ENCODE assay signal across 8 cellular contexts in genomic region chr19:10864538-10864899, GRCh38. TPM values are rescaled to one million over a fixed set of nuclear protein-coding genes. Genes with fewer than 3 reads are reported as not detected.
DNase-seq lines count a peak whose midpoint lies in the region; ATAC-seq and TF ChIP-seq lines count a peak whose summit lies in the region.

No MANE protein-coding gene starts in this region.

- peaks cover 10% of the 10 kb centered on the region for H3K4me1 Mint-ChIP-seq in activated T-helper 17 cell treated with anti-CD3 and anti-CD28 coated beads, Interleukin-2, amount 50 U/mL, for 72 hours

- no peaks in the 10 kb centered on the region for H3K9me3 ChIP-seq in subcutaneous abdominal adipose tissue (ENCODE audit: control insufficient read depth in 5 of 5, low read length in 5 of 5)

- H3K36me3 Mint-ChIP-seq in activated T-helper 17 cell treated with anti-CD3 and anti-CD28 coated beads, Interleukin-2, amount 50 U/mL, for 72 hours (ENCODE audit: low read depth), result no peaks in the 10 kb centered on the region

- POLR2A ChIA-PET in RWPE1 (lab: Yijun Ruan, JAX; ENCODE audit: low non-redundant PET), result interaction anchor here (0.5 to 0.6 kb wide), 3 partner anchors 27 to 520 kb away, joined by 4 to 10 read pairs (median 8); partner anchors contain the start of gene EPOR

- H3K36me3 ChIP-seq in subcutaneous abdominal adipose tissue (ENCODE audit: control insufficient read depth in 5 of 5, insufficient read depth in 5 of 5, low read length in 5 of 5), result no peaks in the 10 kb centered on the region

- H3K4me3 ChIP-seq in foreskin fibroblast (ENCODE audit: low read depth in 1 of 2, low read length in 2 of 2), result no peak overlapping the region
- peak overlapping the region in 4 of 5 donors; percentile 23 to 34 (median 30) for H3K4me3 ChIP-seq in subcutaneous abdominal adipose tissue (ENCODE audit: low read depth in 1 of 5, low read length in 5 of 5)

- no peaks in the 10 kb centered on the region for H3K27me3 ChIP-seq in subcutaneous abdominal adipose tissue (ENCODE audit: control insufficient read depth in 5 of 5, insufficient read depth in 4 of 5, low read length in 5 of 5)

- H3K27me3 Mint-ChIP-seq in activated T-helper 17 cell treated with anti-CD3 and anti-CD28 coated beads, Interleukin-2, amount 50 U/mL, for 72 hours, result no peaks in the 10 kb centered on the region

- TF ChIP-seq CTCF in RWPE1 (conservative IDR thresholded peaks at IDR 0.05; ENCODE audit: low read depth), result peak; percentile 93
- TF ChIP-seq CTCF in foreskin fibroblast (IDR thresholded peaks at IDR 0.05; ENCODE audit: low read depth, low read length), result peak; percentile 96
- no peak for TF ChIP-seq CTCF in omental fat pad (IDR thresholded peaks at IDR 0.05)

- H3K9ac ChIP-seq in subcutaneous abdominal adipose tissue (ENCODE audit: low read length in 5 of 5), result peak overlapping the region in 1 of 5 donors; percentile 56

- H3K9me3 Mint-ChIP-seq in activated T-helper 17 cell treated with anti-CD3 and anti-CD28 coated beads, Interleukin-2, amount 50 U/mL, for 72 hours, result no peaks in the 10 kb centered on the region

- peak; percentile 97 for ATAC-seq in activated T-helper 17 cell treated with anti-CD3 and anti-CD28 coated beads, Interleukin-2, amount 50 U/mL, for 72 hours (replicated peaks)
- ATAC-seq in omental fat pad (ENCODE audit: low FRiP score), result peak; percentile 73
- no peak for ATAC-seq in HG03135 (IDR thresholded peaks at IDR 0.05; ENCODE audit: unreplicated experiment)

- peak overlapping the region; percentile 19 for H3K4me3 Mint-ChIP-seq in activated T-helper 17 cell treated with anti-CD3 and anti-CD28 coated beads, Interleukin-2, amount 50 U/mL, for 72 hours

- H3K27ac Mint-ChIP-seq in activated T-helper 17 cell treated with anti-CD3 and anti-CD28 coated beads, Interleukin-2, amount 50 U/mL, for 72 hours, result peak overlapping the region; percentile 29

- CTCF ChIA-PET in RWPE1 (lab: Yijun Ruan, JAX), result interaction anchor here (0.5 to 1.9 kb wide), 20 partner anchors 9 to 311 kb away, joined by 3 to 24 read pairs (median 4); partner anchors contain the start of genes DNM2 and TMED1

- peak overlapping the region; percentile 45 for H3K27ac ChIP-seq in RWPE1
- H3K27ac ChIP-seq in subcutaneous abdominal adipose tissue (ENCODE audit: low read depth, low read length), result no peak overlapping the region

- peak; percentile 83 for DNase-seq in ELR (ENCODE audit: low read depth)
- DNase-seq in M059J (ENCODE audit: low read depth), result peak; percentile 73
- DNase-seq in RWPE1 (ENCODE audit: low spot score), result peak; percentile 92
- peak; percentile 59 to 90 for DNase-seq in foreskin fibroblast
- peak; percentile 80 for DNase-seq in omental fat pad (ENCODE audit: low spot score)

- peaks cover 0 to 17% (median 10%) of the 10 kb centered on the region in 5 donors for H3K4me1 ChIP-seq in subcutaneous abdominal adipose tissue (ENCODE audit: control insufficient read depth in 5 of 5, insufficient read depth in 5 of 5, low read length in 5 of 5)

RNA-seq across cellular contexts. Expression of gene CARM1, which starts 6.8 kb away (rescaled TPM):
- 16.5 and 24.1 TPM in 2 replicates for total RNA-seq in M059J (2014; rRNA removed; shearing (Covaris generic))
- 10 to 100 TPM; 32.7 to 62.1 TPM for total RNA-seq in activated T-helper 17 cell treated with anti-CD3 and anti-CD28 coated beads, Interleukin-2, amount 50 U/mL, for 72 hours
- total RNA-seq in omental fat pad, result 10 to 100 TPM; 11.8 to 20.5 (median 16.5) TPM

RNA-seq across cellular contexts. Expression of gene C19orf38, which starts 16.3 kb away (rescaled TPM):
- 0.12 TPM in 1 of 2 replicates, not detected in the other for total RNA-seq in M059J (2014; rRNA removed; shearing (Covaris generic))
- 1 to 10 TPM in 1 of 2 donors, under 1 TPM in 1; 0.48 to 1.7 TPM for total RNA-seq in activated T-helper 17 cell treated with anti-CD3 and anti-CD28 coated beads, Interleukin-2, amount 50 U/mL, for 72 hours
- 1 to 10 TPM; 1.0 to 7.9 (median 4.9) TPM for total RNA-seq in omental fat pad

RNA-seq across cellular contexts. Expression of gene TMED1, which starts 28.5 kb away (rescaled TPM):
- 67.6 and 88.9 TPM in 2 replicates for total RNA-seq in M059J (2014; rRNA removed; shearing (Covaris generic))
- 10 to 100 TPM; 17.6 to 20.2 TPM for total RNA-seq in activated T-helper 17 cell treated with anti-CD3 and anti-CD28 coated beads, Interleukin-2, amount 50 U/mL, for 72 hours
- total RNA-seq in omental fat pad, result 10 to 100 TPM; 30.1 to 35.7 (median 32.4) TPM

Comparison
In these comparisons a context has a peak if more than half of its experiments do, and no peak if none do; other contexts are left out.
1. CTCF ChIP-seq: peak in RWPE1 (single experiment) and foreskin fibroblast (single experiment); none in omental fat pad (0 of 3).
2. H3K4me3 ChIP-seq: peak in subcutaneous abdominal adipose tissue (4 of 5); none in foreskin fibroblast (0 of 2).
3. Peak in every context shown above with its lines, with median percentiles within 50 percentile points of each other: DNase-seq.